ENCODE assay signal across 29 cellular contexts in genomic region chr17:46870116-46870803, GRCh38. TPM values are rescaled to one million over a fixed set of nuclear protein-coding genes. Genes with fewer than 3 reads are reported as not detected.
A peak's percentile ranks its signal among the peaks of the same experiment; 100 is the strongest.
DNase-seq lines count a peak whose midpoint lies in the region; ATAC-seq, FAIRE-seq and TF ChIP-seq lines count a peak whose summit lies in the region.
"Had no signal": no experiment of that assay in that cellular context is flagged by ENCODE, and none has a peak within 500 bp of the region (broad histone marks: within the 10 kb centered on the region; RNA-seq: fewer than 3 reads in every experiment).

No MANE protein-coding gene starts in this region.

- H2BK12ac ChIP-seq in H9 (ENCODE audit: insufficient read length, low read depth, low read length) = no peak overlapping the region

- H2BK15ac ChIP-seq in H9 (ENCODE audit: low read depth, low read length) = no peak overlapping the region

- H2BK5ac ChIP-seq in H9 (ENCODE audit: insufficient read length, low read length) = no peak overlapping the region

- H2AFZ ChIP-seq in hepatocyte = no peak overlapping the region
- H2AFZ ChIP-seq in H9 (ENCODE audit: low read length) = no peak overlapping the region
- H2AFZ ChIP-seq: GM23338 had no signal

- no peak overlapping the region for H3K4me3 ChIP-seq in A549
- no peak overlapping the region for H3K4me3 ChIP-seq in hepatocyte
- H3K4me3 ChIP-seq in mucosa of descending colon = no peak overlapping the region
- H3K4me3 ChIP-seq in A673 (ENCODE audit: low read depth, low read length, poor library complexity, severe bottlenecking) = no peak overlapping the region
- H3K4me3 ChIP-seq: GM23338, SJCRH30, skin epidermis had no signal

- H3K79me2 ChIP-seq in hepatocyte (no peaks in the 10 kb centered on the region), H9 (ENCODE audit: insufficient read depth, low read length) (no peaks in the 10 kb centered on the region)

- H4K91ac ChIP-seq in H9 (ENCODE audit: insufficient read length, low read depth, low read length) = no peak overlapping the region

- H3K4ac ChIP-seq in H9 (ENCODE audit: low read depth, low read length) = no peak overlapping the region

- H3K79me1 ChIP-seq in H9 (ENCODE audit: insufficient read depth, low read depth, low read length, poor library complexity, severe bottlenecking) = no peaks in the 10 kb centered on the region

- H3K56ac ChIP-seq in H9 (ENCODE audit: insufficient read length, low read depth, low read length) = no peak overlapping the region

- no peak for TF ChIP-seq RAD21 in A549 (conservative IDR thresholded peaks at IDR 0.05 in 1 of 2, IDR thresholded peaks at IDR 0.05 in 1 of 2)

- POLR2A ChIA-PET in A549 (lab: Yijun Ruan, JAX) = no interaction called here
- POLR2A ChIA-PET in A673 (lab: Charles Lee; ENCODE audit: low non-redundant PET) = no interaction called here

- H3K27me3 ChIP-seq in hepatocyte (no peaks in the 10 kb centered on the region), H9 (ENCODE audit: insufficient read depth, low read length) (no peaks in the 10 kb centered on the region), A673 (replicated peaks; ENCODE audit: insufficient read depth, low read depth, low read length, poor library complexity) (no peaks in the 10 kb centered on the region)
- H3K27me3 ChIP-seq: SJCRH30 had no signal

- FAIRE-seq in A549 (lab: Jason Lieb, UNC) = no peak
- FAIRE-seq: keratinocyte had no signal

- H3K4me1 ChIP-seq in A549 (peaks cover 39% of the 10 kb centered on the region), hepatocyte (ENCODE audit: insufficient read depth) (peaks cover 3% of the 10 kb centered on the region), mucosa of descending colon (ENCODE audit: low read depth) (peaks cover 12% of the 10 kb centered on the region), H9 (ENCODE audit: insufficient read depth, low read length) (no peaks in the 10 kb centered on the region), A673 (ENCODE audit: insufficient read depth, low read length, poor library complexity, severe bottlenecking) (no peaks in the 10 kb centered on the region)

- no peaks in the 10 kb centered on the region for H3K9me3 Mint-ChIP-seq in H9
- H3K9me3 Mint-ChIP-seq: activated naive CD8-positive, alpha-beta T cell treated with anti-CD3 and anti-CD28 coated beads, Interleukin-2, amount 10 ng/mL, durations not matched to agents 7 days and 5 days; activated T-cell treated with anti-CD3 and anti-CD28 coated beads, Interleukin-2, amount 50 U/mL, for 24 hours; CD4-positive, CD25-positive, alpha-beta regulatory T cell; GM23338 had no signal

- H3K23me2 ChIP-seq in H9 (ENCODE audit: insufficient read length, low read depth, low read length, poor library complexity, severe bottlenecking) = no peaks in the 10 kb centered on the region

- H2BK20ac ChIP-seq in H9 (ENCODE audit: low read depth, low read length, poor library complexity, severe bottlenecking) = no peak overlapping the region

- H4K20me1 ChIP-seq in hepatocyte (ENCODE audit: insufficient read depth, poor library complexity, severe bottlenecking) = no peaks in the 10 kb centered on the region
- no peaks in the 10 kb centered on the region for H4K20me1 ChIP-seq in H9 (ENCODE audit: control insufficient read depth, insufficient read depth, insufficient read length)

- H3K4me2 ChIP-seq in A549 (peak overlapping the region; percentile 53), hepatocyte (no peak overlapping the region), H9 (ENCODE audit: insufficient read depth, insufficient read length, low read length) (no peak overlapping the region)
- H3K4me2 ChIP-seq: GM23338 had no signal

- TF ChIP-seq POLR2A in A549 (IDR thresholded peaks at IDR 0.05; ENCODE audit: low read length) = no peak

- peaks cover 4% of the 10 kb centered on the region for H3K27me3 Mint-ChIP-seq in H9 (ENCODE audit: low read depth)

- H3K9me2 ChIP-seq in hepatocyte (replicated peaks; ENCODE audit: insufficient read depth) = no peaks in the 10 kb centered on the region

- no peak overlapping the region for H3K18ac ChIP-seq in H9 (ENCODE audit: insufficient read length, low read depth, low read length)

- no peak for TF ChIP-seq CTCF in A549 (IDR thresholded peaks at IDR 0.05)
- TF ChIP-seq CTCF in hepatocyte (IDR thresholded peaks at IDR 0.05; ENCODE audit: poor library complexity) = no peak
- TF ChIP-seq CTCF in mucosa of descending colon (IDR thresholded peaks at IDR 0.05) = no peak
- no peak for TF ChIP-seq CTCF in H9 (conservative IDR thresholded peaks at IDR 0.05)
- TF ChIP-seq CTCF in A673 (conservative IDR thresholded peaks at IDR 0.05; ENCODE audit: low read depth, low read length) = no peak

- no peak for TF ChIP-seq EP300 in A549 (IDR thresholded peaks at IDR 0.05)

- intact Hi-C loops in mucosa of descending colon (cut with DNase I, micrococcal nuclease) = no loop called here
- intact Hi-C loops in A673 (cut with micrococcal nuclease; ENCODE audit: unreplicated experiment) = no loop called here

- no peak overlapping the region for H4K5ac ChIP-seq in H9 (ENCODE audit: insufficient read length, low read depth, low read length)

- H2AK5ac ChIP-seq in H9 (ENCODE audit: insufficient read length, low read length) = no peak overlapping the region

- H3K9ac ChIP-seq in H9 (ENCODE audit: extremely low read depth, insufficient read length, low read length) = no peak overlapping the region

- no peak overlapping the region for H3T11ph ChIP-seq in H9 (ENCODE audit: low read length)

- H3K36me3 Mint-ChIP-seq in H9 (ENCODE audit: insufficient read depth in 1 of 3, low read depth in 3 of 3) = no peaks in the 10 kb centered on the region
- H3K36me3 Mint-ChIP-seq: activated naive CD8-positive, alpha-beta T cell treated with anti-CD3 and anti-CD28 coated beads, Interleukin-2, amount 10 ng/mL, durations not matched to agents 7 days and 5 days; CD4-positive, CD25-positive, alpha-beta regulatory T cell had no signal

- 48% methylated on average over 6 of the region's 9 CpGs for WGBS in A549 (ENCODE audit: missing lambda C conversion rate)
- WGBS in hepatocyte (ENCODE audit: low lambda C conversion rate, missing lambda C conversion rate) = 67% methylated on average over 9 of the region's 9 CpGs
- WGBS in H9 (ENCODE audit: extremely low coverage, insufficient read length, low lambda C conversion rate) = no CpG with 5 or more reads among the region's 9 CpGs

- CTCF ChIA-PET in A549 (lab: Yijun Ruan, JAX) = interaction anchor here (0.6 to 1.6 kb wide), 8 partner anchors 17 to 179 kb away, joined by 3 to 6 read pairs (median 3); no protein-coding TSS in a partner anchor
- CTCF ChIA-PET in A673 (lab: Charles Lee) = no interaction called here

- peaks cover 2 to 5% of the 10 kb centered on the region in 2 experiments; a peak in 3 of 4 replicates for H3K4me1 Mint-ChIP-seq in H9

- H3K27ac ChIP-seq in A549 (peak overlapping the region; percentile 41 to 61; a peak in 5 of 6 replicates), hepatocyte (no peak overlapping the region), H9 (ENCODE audit: insufficient read length, low read depth, low read length) (no peak overlapping the region), A673 (ENCODE audit: low read depth, low read length, poor library complexity, severe bottlenecking) (no peak overlapping the region)
- H3K27ac ChIP-seq: SJCRH30, skin epidermis had no signal

- H3K23ac ChIP-seq in H9 (ENCODE audit: insufficient read length, low read depth, low read length) = no peak overlapping the region

- H4K8ac ChIP-seq in H9 (replicated peaks; ENCODE audit: insufficient read length, low read depth, low read length) = no peak overlapping the region

- BruUV-seq in A673 (replicated peaks; lab: Mats Ljungman, UMichigan) = no TSS peak

- H3K36me3 ChIP-seq in hepatocyte (replicated peaks; ENCODE audit: insufficient read depth, low read depth) (no peaks in the 10 kb centered on the region), mucosa of descending colon (ENCODE audit: low read depth) (no peaks in the 10 kb centered on the region), A673 (ENCODE audit: insufficient read depth, low read length, poor library complexity, severe bottlenecking) (no peaks in the 10 kb centered on the region)
- H3K36me3 ChIP-seq: SJCRH30 had no signal

- H3K9me3 ChIP-seq in A549 (no peaks in the 10 kb centered on the region), hepatocyte (ENCODE audit: low read depth) (no peaks in the 10 kb centered on the region), mucosa of descending colon (no peaks in the 10 kb centered on the region), H9 (ENCODE audit: control insufficient read depth, low read depth, low read length) (no peaks in the 10 kb centered on the region), A673 (ENCODE audit: low read depth, low read length, poor library complexity, severe bottlenecking) (no peaks in the 10 kb centered on the region)
- H3K9me3 ChIP-seq: SJCRH30 had no signal

- ATAC-seq in A549 (peak; percentile 40 to 72; a peak in 5 of 6 replicates), mucosa of descending colon (peak; percentile 72), GM21515 (IDR thresholded peaks at IDR 0.05; ENCODE audit: unreplicated experiment) (no peak)
- ATAC-seq: GM23338 had no signal

- no peak overlapping the region for H3K4me3 Mint-ChIP-seq in H9
- H3K4me3 Mint-ChIP-seq: activated naive CD8-positive, alpha-beta T cell treated with anti-CD3 and anti-CD28 coated beads, Interleukin-2, amount 10 ng/mL, durations not matched to agents 7 days and 5 days; activated T-cell treated with anti-CD3 and anti-CD28 coated beads, Interleukin-2, amount 50 U/mL, for 24 hours; CD4-positive, CD25-positive, alpha-beta regulatory T cell; GM23338 had no signal

- DNase-seq in A549 (ENCODE audit: low read depth in 1 of 2, low spot score in 1 of 2) (peak in 1 of 2 experiments; percentile 59), LoVo (ENCODE audit: low spot score) (peak; percentile 54), hepatocyte (ENCODE audit: low spot score) (peak; percentile 52), mucosa of descending colon (peak in 2 of 3 donors; percentile 50 to 70), H9 (no peak), A673 (ENCODE audit: low spot score) (no peak)
- no peak for DNase-seq in activated effector memory CD4-positive, alpha-beta T cell treated with Interleukin-2 at 50 U/mL for 16 hours
- DNase-seq: activated CD4-positive, alpha-beta T cell treated with anti-CD3 and anti-CD28 coated beads for 48 hours; activated gamma-delta T cell treated with Interleukin-2 at 50 U/mL for 16 hours; activated naive CD8-positive, alpha-beta T cell treated with anti-CD3 and anti-CD28 coated beads, Interleukin-2, amount 10 ng/mL, durations not matched to agents 7 days and 5 days; activated T-cell treated with anti-CD3 and anti-CD28 coated beads, Interleukin-2, amount 50 U/mL, for 24 hours; AML-193; aorta; CD4-positive, CD25-positive, alpha-beta regulatory T cell; NCI-H1436 treated with DMSO at 0.1 percent for 48 hours; NCI-H226; SJCRH30; stimulated activated naive CD4-positive, alpha-beta T cell treated with Interleukin-2 at 50 U/mL for 16 hours had no signal

- H3K14ac ChIP-seq in H9 (ENCODE audit: insufficient read depth, low read length) = no peak overlapping the region

- H2BK120ac ChIP-seq in H9 (ENCODE audit: low read depth, low read length, poor library complexity, severe bottlenecking) = no peak overlapping the region

- no peak overlapping the region for H3K27ac Mint-ChIP-seq in H9
- H3K27ac Mint-ChIP-seq: activated naive CD8-positive, alpha-beta T cell treated with anti-CD3 and anti-CD28 coated beads, Interleukin-2, amount 10 ng/mL, durations not matched to agents 7 days and 5 days; activated T-cell treated with anti-CD3 and anti-CD28 coated beads, Interleukin-2, amount 50 U/mL, for 24 hours; GM23338 had no signal

RNA-seq across cellular contexts. Expression of gene WNT9B, which starts 18.9 kb away (rescaled TPM):
- polyA plus RNA-seq in A549 (2011; rRNA removed) (0.05 and 0.22 TPM in 2 replicates), A549 (2017; fragmentation: RNase III; extraction: RNeasy Plus Mini Kit Qiagen cat#74134 plus additional on column Dnase treatment) (0.05 to 0.17 TPM (median 0.07 TPM) in 3 replicates), hepatocyte (0.33 and 2.4 TPM in 2 replicates)
- polyA plus RNA-seq in A549 (2012; cell fraction: cytosol; rRNA removed) = 0.01 TPM in 1 of 2 replicates, not detected in the other
- polyA plus RNA-seq in A549 (2012; cell fraction: nucleus; rRNA removed) = 0.05 TPM in 1 of 2 replicates, not detected in the other
- 0.50 TPM in 1 of 2 replicates, not detected in the other for polyA minus RNA-seq in A549 (2011; rRNA and poly(A)+ RNA removed)
- total RNA-seq in hepatocyte (2.6 and 3.0 TPM in 2 replicates), mucosa of descending colon (under 1 TPM in 1 of 3 donors, not detected in 2; 0.22 TPM), H9 (2021) (0.70 and 0.77 TPM in 2 replicates), A673 (2021) (not detected in 2 replicates)
- total RNA-seq: A172; activated CD8-positive, alpha-beta memory T cell treated with anti-CD3 and anti-CD28 coated beads for 36 hours; activated naive CD8-positive, alpha-beta T cell treated with anti-CD3 and anti-CD28 coated beads, Interleukin-2, amount 10 ng/mL, durations not matched to agents 7 days and 5 days; CD4-positive, CD25-positive, alpha-beta regulatory T cell; lung microvascular endothelial cell; osteocyte; RPMI7951; SJCRH30; urinary bladder had no signal
- polyA plus RNA-seq: CD4-positive, CD25-positive, alpha-beta regulatory T cell; GM23338; keratinocyte; neural cell had no signal

RNA-seq across cellular contexts. Expression of gene WNT3, which starts 51.8 kb away (rescaled TPM):
- polyA plus RNA-seq in A549 (2011; rRNA removed) (10.8 and 11.6 TPM in 2 replicates), A549 (2017; fragmentation: RNase III; extraction: RNeasy Plus Mini Kit Qiagen cat#74134 plus additional on column Dnase treatment) (5.9 to 8.4 TPM (median 8.3 TPM) in 3 replicates), hepatocyte (5.3 and 7.3 TPM in 2 replicates)
- 5.3 and 6.2 TPM in 2 replicates for polyA plus RNA-seq in A549 (2012; cell fraction: cytosol; rRNA removed)
- 9.1 and 9.9 TPM in 2 replicates for polyA plus RNA-seq in A549 (2012; cell fraction: nucleus; rRNA removed)
- 7.0 TPM in 2 replicates for polyA minus RNA-seq in A549 (2011; rRNA and poly(A)+ RNA removed)
- total RNA-seq in hepatocyte (5.3 and 6.1 TPM in 2 replicates), mucosa of descending colon (1 to 10 TPM in 1 of 3 donors, under 1 TPM in 2; 0.29 to 1.1 (median 0.41) TPM), H9 (2021) (22.4 and 22.7 TPM in 2 replicates), A673 (2021) (1.3 and 2.2 TPM in 2 replicates)
- total RNA-seq: activated naive CD8-positive, alpha-beta T cell treated with anti-CD3 and anti-CD28 coated beads, Interleukin-2, amount 10 ng/mL, durations not matched to agents 7 days and 5 days; CD4-positive, CD25-positive, alpha-beta regulatory T cell had no signal
- polyA plus RNA-seq: CD4-positive, CD25-positive, alpha-beta regulatory T cell had no signal

RNA-seq across cellular contexts. Expression of gene GOSR2, which starts 52.7 kb away (rescaled TPM):
- polyA plus RNA-seq in A549 (2011; rRNA removed) = 68.3 and 71.2 TPM in 2 replicates
- polyA plus RNA-seq in A549 (2012; cell fraction: cytosol; rRNA removed) = 38.4 and 41.0 TPM in 2 replicates
- 31.9 and 43.3 TPM in 2 replicates for polyA plus RNA-seq in A549 (2012; cell fraction: nucleus; rRNA removed)
- 36.9 to 39.2 TPM (median 37.6 TPM) in 3 replicates for polyA plus RNA-seq in A549 (2017; fragmentation: RNase III; extraction: RNeasy Plus Mini Kit Qiagen cat#74134 plus additional on column Dnase treatment)
- 85.9 and 103 TPM in 2 replicates for polyA minus RNA-seq in A549 (2011; rRNA and poly(A)+ RNA removed)
- total RNA-seq in hepatocyte = 42.3 and 47.7 TPM in 2 replicates
- 58.0 and 62.8 TPM in 2 replicates for polyA plus RNA-seq in hepatocyte
- 10 to 100 TPM; 53.7 to 56.5 (median 55.0) TPM for total RNA-seq in mucosa of descending colon
- 48.9 and 53.5 TPM in 2 replicates for total RNA-seq in H9 (2021)
- total RNA-seq in A673 (2021) = 34.5 and 36.7 TPM in 2 replicates

Comparison
In these comparisons a context has a peak if more than half of its experiments do, and no peak if none do; other contexts are left out.
1. DNase-seq: peak in LoVo (single experiment), hepatocyte (single experiment) and mucosa of descending colon (2 of 3); none in H9 (single experiment), A673 (single experiment) and activated effector memory CD4-positive, alpha-beta T cell treated with Interleukin-2 at 50 U/mL for 16 hours (single experiment).
2. H3K27ac ChIP-seq: peak in A549 (2 of 2); none in hepatocyte (single experiment), H9 (single experiment) and A673 (single experiment).